16 cellular contexts compared by ENCODE assay signal in genomic region chr22:29069476-29069875, GRCh38. TPM values are rescaled to one million over a fixed set of nuclear protein-coding genes. Genes with fewer than 3 reads are reported as not detected.
DNase-seq lines count a peak whose midpoint lies in the region; ATAC-seq and TF ChIP-seq lines count a peak whose summit lies in the region.
"Had no signal": no experiment of that assay in that cellular context is flagged by ENCODE, and none has a peak within 500 bp of the region (broad histone marks: within the 10 kb centered on the region; RNA-seq: fewer than 3 reads in every experiment).

No MANE protein-coding gene starts in this region.

- H2AK9ac ChIP-seq in IMR-90 (replicated peaks; ENCODE audit: low read depth, low read length, poor library complexity): no peak overlapping the region

- no peaks in the 10 kb centered on the region for H3K79me1 ChIP-seq in IMR-90 (ENCODE audit: low read depth in 1 of 2, low read length in 2 of 2)
- H3K79me1 ChIP-seq in neuronal stem cell (ENCODE audit: low read depth, low read length): no peaks in the 10 kb centered on the region

- H2AFZ ChIP-seq in IMR-90 (replicated peaks; ENCODE audit: low read length, poor library complexity): peak overlapping the region; percentile 41
- peak overlapping the region; percentile 23 for H2AFZ ChIP-seq in neuronal stem cell (ENCODE audit: low read length)

- no peak overlapping the region for H2BK20ac ChIP-seq in IMR-90 (ENCODE audit: low read depth, low read length)

- no peak overlapping the region for H3K9ac ChIP-seq in IMR-90 (ENCODE audit: low read depth, low read length)
- no peak overlapping the region for H3K9ac ChIP-seq in neuronal stem cell (ENCODE audit: low read depth, low read length, poor library complexity)
- H3K9ac ChIP-seq: BLaER1 treated with 17β-estradiol and CSF1 and Interleukin-3, amounts not matched to agents 10 nM and 100 nM had no signal

- intact Hi-C loops in Right ventricle myocardium inferior (cut with DNase I): no loop called here
- intact Hi-C loops in IMR-90 (cut with micrococcal nuclease): no loop called here

- WGBS in IMR-90 (ENCODE audit: extremely low coverage in 2 of 2, insufficient read length in 1 of 2), 2 experiments: 67% methylated on average over 2 of the region's 4 CpGs; no CpG with 5 or more reads in 1 of the 2 experiments
- no CpG with 5 or more reads among the region's 4 CpGs for WGBS in neuronal stem cell (ENCODE audit: extremely low coverage in 2 of 2, insufficient read length in 2 of 2, insufficient replicate concordance in 1 of 2), 2 donors

- ATAC-seq in Right ventricle myocardium inferior (no peak), IMR-90 (ENCODE audit: low read depth) (no peak), GM21447 (IDR thresholded peaks at IDR 0.05; ENCODE audit: unreplicated experiment) (no peak)

- peak overlapping the region; percentile 24 for H3K27ac ChIP-seq in cardiac muscle cell
- no peak overlapping the region for H3K27ac ChIP-seq in IMR-90 (ENCODE audit: insufficient read depth, low read length)
- no peak overlapping the region for H3K27ac ChIP-seq in neuronal stem cell (replicated peaks; ENCODE audit: low read length)
- H3K27ac ChIP-seq: BLaER1 treated with 17β-estradiol and CSF1 and Interleukin-3, amounts not matched to agents 10 nM and 100 nM had no signal

- peaks cover 25% of the 10 kb centered on the region for H3K27me3 ChIP-seq in cardiac muscle cell
- peaks cover 30% of the 10 kb centered on the region for H3K27me3 ChIP-seq in IMR-90 (ENCODE audit: control insufficient read depth, insufficient read depth, low read length)
- H3K27me3 ChIP-seq in neuronal stem cell (ENCODE audit: control insufficient read depth in 3 of 3, insufficient read depth in 3 of 3, low read depth in 1 of 3, low read length in 3 of 3): peaks cover 0 to 45% (median 14%) of the 10 kb centered on the region in 3 experiments

- no peak for TF ChIP-seq POLR2A in IMR-90 (IDR thresholded peaks at IDR 0.05; ENCODE audit: low read depth, low read length)

- BruUV-seq in IMR-90 (replicated peaks; lab: Mats Ljungman, UMichigan): no TSS peak

- dilution Hi-C loops in IMR-90 (cut with HindIII; ENCODE audit: low sequenced_read_pairs, unreplicated experiment): no loop called here

- CTCF ChIA-PET in IMR-90 (lab: Yijun Ruan, JAX): interaction anchor here (0.6 to 0.9 kb wide), 2 partner anchors 10 to 26 kb away, joined by 3 to 4 read pairs; no protein-coding TSS in a partner anchor

- H3K56ac ChIP-seq in IMR-90 (ENCODE audit: extremely low read depth, insufficient read depth, low read length): no peak overlapping the region

- in situ Hi-C loops in IMR-90 (cut with MboI; ENCODE audit: low sequenced_read_pairs): no loop called here

- no peaks in the 10 kb centered on the region for H3K36me3 ChIP-seq in cardiac muscle cell
- no peaks in the 10 kb centered on the region for H3K36me3 ChIP-seq in IMR-90 (ENCODE audit: control insufficient read depth, insufficient read depth, low read length)
- no peaks in the 10 kb centered on the region for H3K36me3 ChIP-seq in neuronal stem cell (replicated peaks in 1 of 2; ENCODE audit: control insufficient read depth in 2 of 2, insufficient read depth in 2 of 2, low read length in 2 of 2)
- H3K36me3 ChIP-seq: BLaER1 treated with 17β-estradiol and CSF1 and Interleukin-3, amounts not matched to agents 10 nM and 100 nM had no signal

- POLR2A ChIA-PET in IMR-90 (lab: Charles Lee; ENCODE audit: unreplicated experiment): no interaction called here

- H4K91ac ChIP-seq in IMR-90 (ENCODE audit: insufficient read depth, low read depth, low read length): no peak overlapping the region
- H4K91ac ChIP-seq in neuronal stem cell (ENCODE audit: low read depth, low read length, poor library complexity): no peak overlapping the region

- no peaks in the 10 kb centered on the region for H4K20me1 ChIP-seq in IMR-90 (ENCODE audit: insufficient read depth, low read length)

- no peak for TF ChIP-seq CTCF in cardiac muscle cell (IDR thresholded peaks at IDR 0.05; ENCODE audit: low read depth, low read length)
- TF ChIP-seq CTCF in IMR-90 (conservative IDR thresholded peaks at IDR 0.05; ENCODE audit: low read depth, low read length): no peak

- H3K4me1 ChIP-seq in cardiac muscle cell (ENCODE audit: low read depth): peaks cover 25% of the 10 kb centered on the region
- no peaks in the 10 kb centered on the region for H3K4me1 ChIP-seq in IMR-90 (ENCODE audit: control insufficient read depth, insufficient read depth, low read length)
- H3K4me1 ChIP-seq in neuronal stem cell (ENCODE audit: control insufficient read depth in 2 of 2, insufficient read depth in 1 of 2, low read depth in 1 of 2, low read length in 2 of 2): peaks cover 6 to 7% of the 10 kb centered on the region in 2 donors

- H3K9me3 ChIP-seq in cardiac muscle cell (ENCODE audit: low read depth) (no peaks in the 10 kb centered on the region), IMR-90 (ENCODE audit: control insufficient read depth, insufficient read depth, low read length) (no peaks in the 10 kb centered on the region), neuronal stem cell (replicated peaks in 1 of 2; ENCODE audit: control insufficient read depth in 2 of 2, insufficient read depth in 1 of 2, low read depth in 1 of 2, low read length in 2 of 2) (no peaks in the 10 kb centered on the region)
- H3K9me3 ChIP-seq: BLaER1 treated with 17β-estradiol and CSF1 and Interleukin-3, amounts not matched to agents 10 nM and 100 nM had no signal

- H3K4me2 ChIP-seq in IMR-90 (ENCODE audit: low read depth, low read length) (no peak overlapping the region), neuronal stem cell (ENCODE audit: insufficient read depth, low read length, poor library complexity, severe bottlenecking) (no peak overlapping the region)
- H3K4me2 ChIP-seq: BLaER1 treated with 17β-estradiol and CSF1 and Interleukin-3, amounts not matched to agents 10 nM and 100 nM had no signal

- H2AK5ac ChIP-seq in IMR-90 (ENCODE audit: low read depth, low read length) (no peak overlapping the region), neuronal stem cell (ENCODE audit: low read depth, low read length) (no peak overlapping the region)

- no peak overlapping the region for H3K4me3 ChIP-seq in cardiac muscle cell
- no peak overlapping the region for H3K4me3 ChIP-seq in IMR-90 (ENCODE audit: insufficient read depth, low read depth, low read length)
- H3K4me3 ChIP-seq in neuronal stem cell (ENCODE audit: low read length in 2 of 2): no peak overlapping the region
- H3K4me3 ChIP-seq: BLaER1 treated with 17β-estradiol and CSF1 and Interleukin-3, amounts not matched to agents 10 nM and 100 nM had no signal

- H2BK15ac ChIP-seq in IMR-90 (ENCODE audit: low read depth, low read length) (no peak overlapping the region), neuronal stem cell (ENCODE audit: low read length) (no peak overlapping the region)

- no peak overlapping the region for H4K5ac ChIP-seq in IMR-90 (ENCODE audit: low read depth, low read length)

- no peak overlapping the region for H2BK12ac ChIP-seq in neuronal stem cell (ENCODE audit: low read length)

- H4K8ac ChIP-seq in IMR-90 (ENCODE audit: low read depth in 2 of 2, low read length in 2 of 2) (no peak overlapping the region), neuronal stem cell (ENCODE audit: low read depth, low read length) (no peak overlapping the region)

- no peak overlapping the region for H3K4ac ChIP-seq in IMR-90 (ENCODE audit: low read depth, low read length)
- H3K4ac ChIP-seq in neuronal stem cell (ENCODE audit: low read length): no peak overlapping the region

- H2BK5ac ChIP-seq in IMR-90 (ENCODE audit: low read depth, low read length, poor library complexity, severe bottlenecking): no peak overlapping the region
- H2BK5ac ChIP-seq in neuronal stem cell (ENCODE audit: low read length): no peak overlapping the region

- DNase-seq in cardiac muscle cell (ENCODE audit: low read depth in 1 of 2, low spot score in 1 of 2) (peak in 1 of 2 donors; percentile 72), Right ventricle myocardium inferior (ENCODE audit: missing footprints) (no peak), IMR-90 (no peak), neuronal stem cell (ENCODE audit: low spot score) (no peak), NCI-H2196 treated with DMSO at 0.1 percent for 48 hours (lab: John Stamatoyannopoulos, UW; ENCODE audit: unreplicated experiment) (no peak), NCI-H1092 (lab: John Stamatoyannopoulos, UW) (no peak)
- DNase-seq: ACHN; Calu3; CD4-positive, CD25-positive, alpha-beta regulatory T cell; DMS 273 treated with DMSO at 0.1 percent for 48 hours; EL; GOT3; H9 had no signal

- no peak overlapping the region for H2BK120ac ChIP-seq in IMR-90 (ENCODE audit: low read depth, low read length)
- no peak overlapping the region for H2BK120ac ChIP-seq in neuronal stem cell (ENCODE audit: low read depth, low read length)

- TF ChIP-seq RAD21 in IMR-90 (IDR thresholded peaks at IDR 0.05; ENCODE audit: low read length): no peak

- no peak overlapping the region for H3K14ac ChIP-seq in IMR-90 (replicated peaks; ENCODE audit: low read depth, low read length)
- H3K14ac ChIP-seq in neuronal stem cell (ENCODE audit: low read length): no peak overlapping the region

- H3K23ac ChIP-seq in IMR-90 (ENCODE audit: low read depth, low read length) (no peak overlapping the region), neuronal stem cell (ENCODE audit: low read depth, low read length, poor library complexity) (no peak overlapping the region)

- H3K9me1 ChIP-seq in IMR-90 (ENCODE audit: insufficient read depth, low read length): peaks cover 2% of the 10 kb centered on the region; the same call in 1 of the 2 replicates

- H3K18ac ChIP-seq in IMR-90 (ENCODE audit: low read depth, low read length) (no peak overlapping the region), neuronal stem cell (ENCODE audit: low read length) (no peak overlapping the region)

TF ChIP-seq in IMR-90, 13 proteins besides CTCF, POLR2A, EP300 and RAD21 (continues in another document):
- no peak for TF ChIP-seq BHLHE40 (IDR thresholded peaks at IDR 0.05; ENCODE audit: low read depth, low read length)
- TF ChIP-seq MXI1 (IDR thresholded peaks at IDR 0.05; ENCODE audit: borderline replicate concordance, low read depth, low read length): no peak

RNA-seq across cellular contexts. Expression of gene KREMEN1, which starts 3.4 kb away (rescaled TPM):
- total RNA-seq in cardiac muscle cell: 19.0 and 20.3 TPM in 2 replicates
- polyA plus RNA-seq in cardiac muscle cell: 18.0 and 18.1 TPM in 2 replicates
- total RNA-seq in Right ventricle myocardium inferior: 48.8 TPM
- total RNA-seq in IMR-90 (2012; rRNA removed): 2.5 and 2.9 TPM in 2 replicates
- polyA plus RNA-seq in IMR-90 (2012; rRNA removed): 4.6 and 5.1 TPM in 2 replicates
- polyA plus RNA-seq in IMR-90 (2012; cell fraction: cytosol; rRNA removed): 2.1 and 4.9 TPM in 2 replicates
- 2.4 and 2.8 TPM in 2 replicates for polyA plus RNA-seq in IMR-90 (2012; cell fraction: nucleus; rRNA removed; ENCODE audit: low replicate concordance)
- 2.0 TPM for polyA plus RNA-seq in neuronal stem cell (2013, experiment 1 of 2)
- polyA plus RNA-seq in neuronal stem cell (2013, experiment 2 of 2): 2.2 TPM
- polyA plus RNA-seq: CD4-positive, CD25-positive, alpha-beta regulatory T cell had no signal

RNA-seq across cellular contexts. Expression of gene C22orf31, which starts 7.8 kb away (rescaled TPM):
- total RNA-seq in cardiac muscle cell (not detected in 2 replicates), Right ventricle myocardium inferior (not detected), IMR-90 (2012; rRNA removed) (not detected in 2 replicates)
- polyA plus RNA-seq in cardiac muscle cell (not detected in 2 replicates), IMR-90 (2012; rRNA removed) (not detected in 2 replicates)
- not detected in 2 replicates for polyA plus RNA-seq in IMR-90 (2012; cell fraction: cytosol; rRNA removed)
- polyA plus RNA-seq in IMR-90 (2012; cell fraction: nucleus; rRNA removed; ENCODE audit: low replicate concordance): not detected in 2 replicates
- not detected for polyA plus RNA-seq in neuronal stem cell (2013, experiment 1 of 2)
- not detected for polyA plus RNA-seq in neuronal stem cell (2013, experiment 2 of 2)
- total RNA-seq: A172; Calu3; CD4-positive, CD25-positive, alpha-beta regulatory T cell; H9 had no signal
- polyA plus RNA-seq: CD4-positive, CD25-positive, alpha-beta regulatory T cell had no signal
